Comparison of ENCODE assay signal across 13 cellular contexts in genomic region chr11:8087185-8087584, GRCh38. TPM values are rescaled to one million over a fixed set of nuclear protein-coding genes. Genes with fewer than 3 reads are reported as not detected.
DNase-seq lines count a peak whose midpoint lies in the region; ATAC-seq and TF ChIP-seq lines count a peak whose summit lies in the region.
"Had no signal": no experiment of that assay in that cellular context is flagged by ENCODE, and none has a peak within 500 bp of the region (broad histone marks: within the 10 kb centered on the region; RNA-seq: fewer than 3 reads in every experiment).

No MANE protein-coding gene starts in this region.

- CTCF ChIA-PET in mammary epithelial cell (lab: Charles Lee; ENCODE audit: low non-redundant PET): no interaction called here
- CTCF ChIA-PET in MCF 10A (lab: Yijun Ruan, JAX): interaction anchor here (0.6 to 21.2 kb wide), 9 partner anchors 8 to 575 kb away, joined by 3 to 786 read pairs (median 29); no protein-coding TSS in a partner anchor
- CTCF ChIA-PET in IMR-90 (lab: Yijun Ruan, JAX): interaction anchor here (0.9 to 3.6 kb wide), 2 partner anchors 17 to 81 kb away, joined by 3 to 11 read pairs; no protein-coding TSS in a partner anchor

- POLR2A ChIA-PET in MCF 10A (lab: Yijun Ruan, JAX) (interaction anchor here (1.1 to 2.0 kb wide), 2 partner anchors 18 to 80 kb away, joined by 4 to 6 read pairs; no protein-coding TSS in a partner anchor), IMR-90 (lab: Charles Lee; ENCODE audit: unreplicated experiment) (no interaction called here)

- H3K9ac ChIP-seq in mammary epithelial cell (ENCODE audit: insufficient read depth, low read length) (no peak overlapping the region), IMR-90 (ENCODE audit: low read depth, low read length) (no peak overlapping the region)

- dilution Hi-C loops in mammary epithelial cell (cut with HindIII; ENCODE audit: low sequenced_read_pairs): loop anchor here (5.0 kb wide), 1 partner anchor 80 kb away; no protein-coding TSS in a partner anchor
- dilution Hi-C loops in IMR-90 (cut with HindIII; ENCODE audit: low sequenced_read_pairs, unreplicated experiment): no loop called here

- H3K36me3 ChIP-seq in mammary epithelial cell (ENCODE audit: insufficient read depth, low read length) (no peaks in the 10 kb centered on the region), IMR-90 (ENCODE audit: control insufficient read depth, insufficient read depth, low read length) (no peaks in the 10 kb centered on the region), upper lobe of left lung (no peaks in the 10 kb centered on the region)
- H3K36me3 ChIP-seq: breast epithelium, heart left ventricle had no signal

- no peak overlapping the region for H4K5ac ChIP-seq in IMR-90 (ENCODE audit: low read depth, low read length)

- no peak overlapping the region for H3K18ac ChIP-seq in IMR-90 (ENCODE audit: low read depth, low read length)

- intact Hi-C loops in mammary epithelial cell (cut with micrococcal nuclease) (no loop called here), MCF 10A (cut with micrococcal nuclease) (no loop called here), IMR-90 (cut with micrococcal nuclease) (no loop called here)

- no peak for TF ChIP-seq RAD21 in IMR-90 (IDR thresholded peaks at IDR 0.05; ENCODE audit: low read length)

- no peak overlapping the region for H3K4me2 ChIP-seq in mammary epithelial cell (ENCODE audit: insufficient read depth, low read depth, low read length)
- H3K4me2 ChIP-seq in IMR-90 (ENCODE audit: low read depth, low read length): no peak overlapping the region

- H3K27me3 Mint-ChIP-seq in MCF 10A (ENCODE audit: insufficient read depth, unreplicated experiment): peaks cover 10% of the 10 kb centered on the region

- H3K4me3 ChIP-seq in mammary epithelial cell (replicated peaks in 1 of 3; ENCODE audit: insufficient read depth in 1 of 3, low read depth in 2 of 3, low read length in 3 of 3) (no peak overlapping the region), IMR-90 (ENCODE audit: insufficient read depth, low read depth, low read length) (no peak overlapping the region), retinal pigment epithelial cell (ENCODE audit: low read length) (no peak overlapping the region), upper lobe of left lung (no peak overlapping the region)
- H3K4me3 ChIP-seq: breast epithelium, heart left ventricle had no signal

- H2AFZ ChIP-seq in mammary epithelial cell (ENCODE audit: low read depth, low read length) (no peak overlapping the region), IMR-90 (replicated peaks; ENCODE audit: low read length, poor library complexity) (no peak overlapping the region)

- no peaks in the 10 kb centered on the region for H3K79me2 ChIP-seq in mammary epithelial cell (ENCODE audit: insufficient read depth, low read length)

- H3K4me3 Mint-ChIP-seq in MCF 10A (ENCODE audit: unreplicated experiment): no peak overlapping the region
- H3K4me3 Mint-ChIP-seq: CD4-positive, alpha-beta memory T cell; natural killer cell treated with Interleukin-12 subunit alpha and Interleukin-12 subunit beta and Interleukin-15 and Interleukin-18, amount 100 ng/mL, for 72 hours had no signal

- no peak overlapping the region for H2BK20ac ChIP-seq in IMR-90 (ENCODE audit: low read depth, low read length)

- no peak overlapping the region for H2AK5ac ChIP-seq in IMR-90 (ENCODE audit: low read depth, low read length)

- TF ChIP-seq EP300 in upper lobe of left lung (IDR thresholded peaks at IDR 0.05): no peak

- TF ChIP-seq CTCF in mammary epithelial cell (conservative IDR thresholded peaks at IDR 0.05 in 1 of 2, IDR thresholded peaks at IDR 0.05 in 1 of 2; ENCODE audit: extremely low read depth in 1 of 2, insufficient read depth in 1 of 2, low read depth in 1 of 2, low read length in 2 of 2) (peak; percentile 11 to 29), MCF 10A (IDR thresholded peaks at IDR 0.05; ENCODE audit: unreplicated experiment) (no peak), IMR-90 (conservative IDR thresholded peaks at IDR 0.05; ENCODE audit: low read depth, low read length) (peak; percentile 25; the same call in 1 of the 2 replicates), retinal pigment epithelial cell (conservative IDR thresholded peaks at IDR 0.05; ENCODE audit: low read depth, low read length) (peak; percentile 43), upper lobe of left lung (IDR thresholded peaks at IDR 0.05) (no peak)

- no peak overlapping the region for H3K4ac ChIP-seq in IMR-90 (ENCODE audit: low read depth, low read length)

- DNase-seq in mammary epithelial cell: no peak
- DNase-seq in MCF 10A (ENCODE audit: unreplicated experiment): no peak
- no peak for DNase-seq in IMR-90
- DNase-seq in retinal pigment epithelial cell (ENCODE audit: low read depth): no peak
- DNase-seq in upper lobe of left lung: no peak
- DNase-seq in 8988T: no peak
- no peak for DNase-seq in T-helper 2 cell
- DNase-seq: activated CD8-positive, alpha-beta memory T cell treated with anti-CD3 and anti-CD28 coated beads, Interleukin-2, amount 50 U/mL, for 4 hours; CD4-positive, alpha-beta memory T cell had no signal

- ATAC-seq in IMR-90 (ENCODE audit: low read depth): peak; percentile 24; the same call in 1 of the 2 replicates
- ATAC-seq in upper lobe of left lung (ENCODE audit: low FRiP score in 2 of 2): no peak
- ATAC-seq: heart left ventricle; natural killer cell treated with Interleukin-12 subunit alpha and Interleukin-12 subunit beta and Interleukin-15 and Interleukin-18, amount 100 ng/mL, for 72 hours had no signal

- H3K27me3 ChIP-seq in mammary epithelial cell (ENCODE audit: insufficient read depth, low read length) (peaks cover 6% of the 10 kb centered on the region), IMR-90 (ENCODE audit: control insufficient read depth, insufficient read depth, low read length) (no peaks in the 10 kb centered on the region), upper lobe of left lung (peaks cover 0 to 3% (median 0%) of the 10 kb centered on the region in 4 donors)
- H3K27me3 ChIP-seq: breast epithelium, heart left ventricle had no signal

- TF ChIP-seq POLR2A in IMR-90 (IDR thresholded peaks at IDR 0.05; ENCODE audit: low read depth, low read length) (no peak), upper lobe of left lung (IDR thresholded peaks at IDR 0.05) (no peak)

- H2BK5ac ChIP-seq in IMR-90 (ENCODE audit: low read depth, low read length, poor library complexity, severe bottlenecking): no peak overlapping the region

- BruUV-seq in mammary epithelial cell (replicated peaks; lab: Mats Ljungman, UMichigan) (no TSS peak), MCF 10A (replicated peaks; lab: Mats Ljungman, UMichigan) (no TSS peak), IMR-90 (replicated peaks; lab: Mats Ljungman, UMichigan) (no TSS peak)

- no peak overlapping the region for H3K14ac ChIP-seq in IMR-90 (replicated peaks; ENCODE audit: low read depth, low read length)

- no peak overlapping the region for H2BK15ac ChIP-seq in IMR-90 (ENCODE audit: low read depth, low read length)

- 91% methylated on average over 4 of the region's 4 CpGs for WGBS in mammary epithelial cell (ENCODE audit: low coverage, missing lambda C conversion rate)
- whole genome bisulfite sequencing in IMR-90 (ENCODE audit: extremely low coverage in 2 of 2, insufficient read length in 1 of 2), 2 experiments: 100% methylated on average over 3 of the region's 4 CpGs; no CpG with 5 or more reads in 1 of the 2 experiments
- WGBS in upper lobe of left lung, 2 donors: 78 to 100% methylated on average over 1 to 4 of the region's 4 CpGs

- no peak overlapping the region for H3K23ac ChIP-seq in IMR-90 (ENCODE audit: low read depth, low read length)

- H3K9me3 Mint-ChIP-seq in MCF 10A (ENCODE audit: unreplicated experiment): no peaks in the 10 kb centered on the region
- H3K9me3 Mint-ChIP-seq: CD4-positive, alpha-beta memory T cell; natural killer cell treated with Interleukin-12 subunit alpha and Interleukin-12 subunit beta and Interleukin-15 and Interleukin-18, amount 100 ng/mL, for 72 hours had no signal

- H3K9me1 ChIP-seq in IMR-90 (ENCODE audit: insufficient read depth, low read length): no peaks in the 10 kb centered on the region; the same call in 1 of the 2 replicates

- no peak overlapping the region for H3K56ac ChIP-seq in IMR-90 (ENCODE audit: extremely low read depth, insufficient read depth, low read length)

- H4K20me1 ChIP-seq in mammary epithelial cell (ENCODE audit: insufficient read depth, low read length): no peaks in the 10 kb centered on the region
- H4K20me1 ChIP-seq in IMR-90 (ENCODE audit: insufficient read depth, low read length): peaks cover 38% of the 10 kb centered on the region; the same call in 1 of the 2 replicates

- no peaks in the 10 kb centered on the region for H3K36me3 Mint-ChIP-seq in MCF 10A (ENCODE audit: insufficient read depth, unreplicated experiment)
- H3K36me3 Mint-ChIP-seq: CD4-positive, alpha-beta memory T cell; natural killer cell treated with Interleukin-12 subunit alpha and Interleukin-12 subunit beta and Interleukin-15 and Interleukin-18, amount 100 ng/mL, for 72 hours had no signal

- H3K4me1 ChIP-seq in mammary epithelial cell (ENCODE audit: insufficient read depth, low read length): no peaks in the 10 kb centered on the region
- H3K4me1 ChIP-seq in IMR-90 (ENCODE audit: control insufficient read depth, insufficient read depth, low read length): peaks cover 3% of the 10 kb centered on the region; the same call in 1 of the 2 replicates
- H3K4me1 ChIP-seq in upper lobe of left lung: peaks cover 0 to 2% (median under 1%) of the 10 kb centered on the region in 4 donors
- H3K4me1 ChIP-seq: breast epithelium had no signal

- H2AK9ac ChIP-seq in IMR-90 (replicated peaks; ENCODE audit: low read depth, low read length, poor library complexity): no peak overlapping the region

- in situ Hi-C loops in mammary epithelial cell (cut with MboI; ENCODE audit: low sequenced_read_pairs in 2 of 2) (loop anchor here in 1 of 2 donors (10.0 kb wide), 1 partner anchor 82 kb away; no protein-coding TSS in a partner anchor), IMR-90 (cut with MboI; ENCODE audit: low sequenced_read_pairs) (loop anchor here (25.0 kb wide), 1 partner anchor 400 kb away; no protein-coding TSS in a partner anchor)

- no peak overlapping the region for H2BK120ac ChIP-seq in IMR-90 (ENCODE audit: low read depth, low read length)

- H3K4me1 Mint-ChIP-seq in MCF 10A (ENCODE audit: insufficient read depth, unreplicated experiment): no peaks in the 10 kb centered on the region

- no peak overlapping the region for H3K27ac ChIP-seq in mammary epithelial cell (ENCODE audit: insufficient read depth, low read depth, low read length)
- no peak overlapping the region for H3K27ac ChIP-seq in IMR-90 (ENCODE audit: insufficient read depth, low read length)
- H3K27ac ChIP-seq in cingulate gyrus (ENCODE audit: low read depth, low read length): peak overlapping the region; percentile 60
- no peak overlapping the region for H3K27ac ChIP-seq in upper lobe of left lung

- H3K79me1 ChIP-seq in IMR-90 (ENCODE audit: low read depth in 1 of 2, low read length in 2 of 2): peaks cover 6 to 30% of the 10 kb centered on the region in 2 experiments; a peak in 2 of 4 replicates

- H3K9me3 ChIP-seq in mammary epithelial cell (replicated peaks; ENCODE audit: insufficient read depth, low read length) (no peaks in the 10 kb centered on the region), IMR-90 (ENCODE audit: control insufficient read depth, insufficient read depth, low read length) (no peaks in the 10 kb centered on the region), upper lobe of left lung (no peaks in the 10 kb centered on the region)
- H3K9me3 ChIP-seq: breast epithelium, heart left ventricle had no signal

- H4K91ac ChIP-seq in IMR-90 (ENCODE audit: insufficient read depth, low read depth, low read length): no peak overlapping the region

- H4K8ac ChIP-seq in IMR-90 (ENCODE audit: low read depth in 2 of 2, low read length in 2 of 2): no peak overlapping the region

- no peak overlapping the region for H3K27ac Mint-ChIP-seq in MCF 10A (ENCODE audit: low read depth, unreplicated experiment)
- H3K27ac Mint-ChIP-seq: CD4-positive, alpha-beta memory T cell; natural killer cell treated with Interleukin-12 subunit alpha and Interleukin-12 subunit beta and Interleukin-15 and Interleukin-18, amount 100 ng/mL, for 72 hours had no signal

RNA-seq across cellular contexts. Expression of gene TUB, which starts 6.2 kb away (rescaled TPM):
- total RNA-seq in mammary epithelial cell (1 to 10 TPM; 3.8 to 4.8 TPM), MCF 10A (2022) (1.4 and 1.8 TPM in 2 replicates), IMR-90 (2012; rRNA removed) (10.8 and 12.9 TPM in 2 replicates), upper lobe of left lung (1 to 10 TPM; 2.6 to 9.1 (median 4.4) TPM)
- polyA plus RNA-seq in mammary epithelial cell (0.87 TPM), IMR-90 (2012; rRNA removed) (11.5 and 11.8 TPM in 2 replicates)
- polyA minus RNA-seq in mammary epithelial cell: 1.1 TPM
- polyA plus RNA-seq in IMR-90 (2012; cell fraction: cytosol; rRNA removed): 4.6 and 7.4 TPM in 2 replicates
- 20.6 and 35.3 TPM in 2 replicates for polyA plus RNA-seq in IMR-90 (2012; cell fraction: nucleus; rRNA removed; ENCODE audit: low replicate concordance)
- total RNA-seq: natural killer cell treated with Interleukin-12 subunit alpha and Interleukin-12 subunit beta and Interleukin-15 and Interleukin-18, amount 100 ng/mL, for 72 hours had no signal

Comparison
In these comparisons a context has a peak if more than half of its experiments do, and no peak if none do; other contexts are left out.
1. CTCF ChIP-seq: peak in mammary epithelial cell (2 of 2), IMR-90 (single experiment) and retinal pigment epithelial cell (single experiment); none in MCF 10A (single experiment) and upper lobe of left lung (0 of 6).